ENCODE assay signal across 8 cellular contexts in genomic region chr20:34362502-34363061, GRCh38. TPM values are rescaled to one million over a fixed set of nuclear protein-coding genes. Genes with fewer than 3 reads are reported as not detected.
DNase-seq lines count a peak whose midpoint lies in the region; ATAC-seq and TF ChIP-seq lines count a peak whose summit lies in the region.

No MANE protein-coding gene starts in this region.

- H2AK5ac ChIP-seq in H9 (ENCODE audit: insufficient read length, low read length) = no peak overlapping the region

- no peak overlapping the region for H3K27ac ChIP-seq in H9 (ENCODE audit: insufficient read length, low read depth, low read length)
- no peak overlapping the region for H3K27ac ChIP-seq in SJCRH30
- H3K27ac ChIP-seq in spleen = peak overlapping the region in 6 of 8 donors; percentile 94 to 98 (median 95)

- peaks cover 22 to 24% of the 10 kb centered on the region in 2 experiments for H3K4me1 Mint-ChIP-seq in H9

- no peaks in the 10 kb centered on the region for H4K20me1 ChIP-seq in H9 (ENCODE audit: control insufficient read depth, insufficient read depth, insufficient read length)

- no peak overlapping the region for H2BK20ac ChIP-seq in H9 (ENCODE audit: low read depth, low read length, poor library complexity, severe bottlenecking)

- no peaks in the 10 kb centered on the region for H3K27me3 ChIP-seq in H9 (ENCODE audit: insufficient read depth, low read length)
- H3K27me3 ChIP-seq in SJCRH30 = no peaks in the 10 kb centered on the region
- H3K27me3 ChIP-seq in spleen (replicated peaks in 1 of 7) = no peaks in the 10 kb centered on the region

- no peak overlapping the region for H2BK15ac ChIP-seq in H9 (ENCODE audit: low read depth, low read length)

- H3K36me3 ChIP-seq in SJCRH30 = peaks cover 12% of the 10 kb centered on the region
- no peaks in the 10 kb centered on the region for H3K36me3 ChIP-seq in spleen

- H2BK12ac ChIP-seq in H9 (ENCODE audit: insufficient read length, low read depth, low read length) = no peak overlapping the region

- H3K18ac ChIP-seq in H9 (ENCODE audit: insufficient read length, low read depth, low read length) = no peak overlapping the region

- peak overlapping the region; percentile 98 to 99 for H3K4me3 Mint-ChIP-seq in H9

- H3K9me3 ChIP-seq in H9 (ENCODE audit: control insufficient read depth, low read depth, low read length) (no peaks in the 10 kb centered on the region), SJCRH30 (replicated peaks) (no peaks in the 10 kb centered on the region), spleen (no peaks in the 10 kb centered on the region)

- H3K56ac ChIP-seq in H9 (ENCODE audit: insufficient read length, low read depth, low read length) = no peak overlapping the region

- intact Hi-C loops in spleen (cut with DNase I; ENCODE audit: low total_unique reads) = no loop called here

- peak overlapping the region; percentile 80 for H3K4me3 ChIP-seq in SJCRH30
- peak overlapping the region; percentile 88 for H3K4me3 ChIP-seq in fibroblast of mammary gland (ENCODE audit: control insufficient read depth, low read depth, low read length)
- peak overlapping the region; percentile 45 to 97 (median 84) for H3K4me3 ChIP-seq in spleen

- no peak overlapping the region for H2BK120ac ChIP-seq in H9 (ENCODE audit: low read depth, low read length, poor library complexity, severe bottlenecking)

- peaks cover 5 to 8% (median 6%) of the 10 kb centered on the region in 3 experiments; a peak in 5 of 7 replicates for H3K36me3 Mint-ChIP-seq in H9 (ENCODE audit: insufficient read depth in 1 of 3, low read depth in 3 of 3)

- H3K4me2 ChIP-seq in H9 (ENCODE audit: insufficient read depth, insufficient read length, low read length) = no peak overlapping the region

- peak overlapping the region; percentile 89 for H2AFZ ChIP-seq in H9 (ENCODE audit: low read length)

- H4K91ac ChIP-seq in H9 (ENCODE audit: insufficient read length, low read depth, low read length) = no peak overlapping the region

- peaks cover 3% of the 10 kb centered on the region for H3K27me3 Mint-ChIP-seq in H9 (ENCODE audit: low read depth)

- no peak overlapping the region for H3T11ph ChIP-seq in H9 (ENCODE audit: low read length)

- H3K4ac ChIP-seq in H9 (ENCODE audit: low read depth, low read length) = no peak overlapping the region

- no peak for ATAC-seq in HG03196 (IDR thresholded peaks at IDR 0.05; ENCODE audit: unreplicated experiment)
- ATAC-seq in GM18867 (IDR thresholded peaks at IDR 0.05; ENCODE audit: unreplicated experiment) = no peak

- TF ChIP-seq POLR2A in spleen (IDR thresholded peaks at IDR 0.05) = no peak

- no peak for DNase-seq in H9
- DNase-seq in SJCRH30 = peak in 1 of 2 experiments; percentile 31
- DNase-seq in fibroblast of mammary gland (ENCODE audit: low read depth) = no peak
- peak; percentile 73 for DNase-seq in spleen
- DNase-seq in stimulated activated CD4-positive, alpha-beta T cell treated with anti-CD3 and anti-CD28 coated beads, Interleukin-4, amount 100 ng/mL, for 4 hours = no peak
- DNase-seq in SKM-1 treated with dmso at 0.1 percent for 144 hours (lab: John Stamatoyannopoulos, UW; ENCODE audit: unreplicated experiment) = no peak

- no peak for TF ChIP-seq CTCF in H9 (conservative IDR thresholded peaks at IDR 0.05)
- no peak for TF ChIP-seq CTCF in fibroblast of mammary gland (conservative IDR thresholded peaks at IDR 0.05; ENCODE audit: control insufficient read depth, insufficient read depth, low read depth, low read length)
- no peak for TF ChIP-seq CTCF in spleen (IDR thresholded peaks at IDR 0.05 in 8 of 11, conservative IDR thresholded peaks at IDR 0.05 in 3 of 11)

- no peak overlapping the region for H4K8ac ChIP-seq in H9 (replicated peaks; ENCODE audit: insufficient read length, low read depth, low read length)

- no peak overlapping the region for H3K23ac ChIP-seq in H9 (ENCODE audit: insufficient read length, low read depth, low read length)

- H4K5ac ChIP-seq in H9 (ENCODE audit: insufficient read length, low read depth, low read length) = no peak overlapping the region

- no peak overlapping the region for H3K9ac ChIP-seq in H9 (ENCODE audit: extremely low read depth, insufficient read length, low read length)

- peaks cover 19% of the 10 kb centered on the region; the same call in 1 of the 2 replicates for H3K79me2 ChIP-seq in H9 (ENCODE audit: insufficient read depth, low read length)

- H3K14ac ChIP-seq in H9 (ENCODE audit: insufficient read depth, low read length) = no peak overlapping the region

- H3K23me2 ChIP-seq in H9 (ENCODE audit: insufficient read length, low read depth, low read length, poor library complexity, severe bottlenecking) = peaks cover 6% of the 10 kb centered on the region

- WGBS in H9 (ENCODE audit: extremely low coverage, insufficient read length, low lambda C conversion rate) = no CpG with 5 or more reads among the region's 8 CpGs
- WGBS in spleen, 5 donors = 70 to 79% (median 76%) methylated on average over 8 of the region's 8 CpGs

- H3K9me3 Mint-ChIP-seq in H9 = no peaks in the 10 kb centered on the region; a peak in 1 of 5 replicates

- H3K79me1 ChIP-seq in H9 (ENCODE audit: insufficient read depth, low read depth, low read length, poor library complexity, severe bottlenecking) = peaks cover 8% of the 10 kb centered on the region

- peaks cover 3% of the 10 kb centered on the region; the same call in 1 of the 2 replicates for H3K4me1 ChIP-seq in H9 (ENCODE audit: insufficient read depth, low read length)
- peaks cover 5% of the 10 kb centered on the region; the same call in 1 of the 2 replicates for H3K4me1 ChIP-seq in SJCRH30
- peaks cover 32 to 49% (median 44%) of the 10 kb centered on the region in 6 donors for H3K4me1 ChIP-seq in spleen

- peak overlapping the region in 1 of 3 experiments; percentile 99; a peak in 4 of 7 replicates for H3K27ac Mint-ChIP-seq in H9

- no peak overlapping the region for H2BK5ac ChIP-seq in H9 (ENCODE audit: insufficient read length, low read length)

RNA-seq across cellular contexts. Expression of gene ITCH, which starts 0.5 kb away (rescaled TPM):
- total RNA-seq in H9 (2021) (55.9 and 56.9 TPM in 2 replicates), spleen (10 to 100 TPM; 56.1 to 72.7 (median 65.7) TPM)
- 89.5 and 91.1 TPM in 2 replicates for total RNA-seq in SJCRH30 (2014; rRNA removed; shearing (Covaris generic))
- polyA plus RNA-seq in spleen = 10 to 100 TPM in 1 of 3 donors, 1 to 10 TPM in 2; 6.9 to 12.2 (median 8.0) TPM

RNA-seq across cellular contexts. Expression of gene AHCY, which starts 59.4 kb away (rescaled TPM):
- total RNA-seq in H9 (2021) (461 and 473 TPM in 2 replicates), spleen (10 to 100 TPM; 35.0 to 56.0 (median 46.3) TPM)
- total RNA-seq in SJCRH30 (2014; rRNA removed; shearing (Covaris generic)) = 240 and 251 TPM in 2 replicates
- 10 to 100 TPM; 45.9 to 67.1 (median 55.2) TPM for polyA plus RNA-seq in spleen

Comparison
In these comparisons a context has a peak if more than half of its experiments do, and no peak if none do; other contexts are left out.
1. H3K27ac ChIP-seq: peak in spleen (6 of 8); none in H9 (single experiment) and SJCRH30 (single experiment).
2. Peak in every context shown above with its lines, with median percentiles within 50 percentile points of each other: H3K4me3 ChIP-seq.